ENCODE assay signal across 1 cellular context in genomic region chr1:6259491-6260362, GRCh38.
TF ChIP-seq lines count a peak whose summit lies in the region.

No MANE protein-coding gene starts in this region.

TF ChIP-seq in HepG2, 621 proteins besides CTCF, POLR2A, EP300 and RAD21 (continued from another document and continues in another):
- no peak for TF ChIP-seq AFF4 (CRISPR knock-in tag; IDR thresholded peaks at IDR 0.05)
- no peak for TF ChIP-seq SPEN (CRISPR knock-in tag; IDR thresholded peaks at IDR 0.05; ENCODE audit: low read depth)
- no peak for TF ChIP-seq MEIS2 (CRISPR knock-in tag; IDR thresholded peaks at IDR 0.05)
- TF ChIP-seq ZNF10 (CRISPR knock-in tag; IDR thresholded peaks at IDR 0.05; ENCODE audit: borderline replicate concordance, low read depth), result no peak
- no peak for TF ChIP-seq CHCHD3 (CRISPR knock-in tag; IDR thresholded peaks at IDR 0.05)
- TF ChIP-seq FOSL2 (CRISPR knock-in tag; IDR thresholded peaks at IDR 0.05), result 0 out of 2 replicates have a peak, but pooled peaks have one; percentile 11
- TF ChIP-seq, protein P1, sequence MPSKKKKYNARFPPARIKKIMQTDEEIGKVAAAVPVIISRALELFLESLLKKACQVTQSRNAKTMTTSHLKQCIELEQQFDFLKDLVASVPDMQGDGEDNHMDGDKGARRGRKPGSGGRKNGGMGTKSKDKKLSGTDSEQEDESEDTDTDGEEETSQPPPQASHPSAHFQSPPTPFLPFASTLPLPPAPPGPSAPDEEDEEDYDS (CRISPR knock-in tag; IDR thresholded peaks at IDR 0.05), result no peak
- no peak for TF ChIP-seq BCLAF1 (IDR thresholded peaks at IDR 0.05)
- no peak for TF ChIP-seq GPN1 (CRISPR knock-in tag; IDR thresholded peaks at IDR 0.05; ENCODE audit: borderline replicate concordance)
- no peak for TF ChIP-seq ZNF710 (CRISPR knock-in tag; IDR thresholded peaks at IDR 0.05; ENCODE audit: borderline replicate concordance)
- no peak for TF ChIP-seq ZNF543 (CRISPR knock-in tag; IDR thresholded peaks at IDR 0.05)
- no peak for TF ChIP-seq ZNF564 (CRISPR knock-in tag; IDR thresholded peaks at IDR 0.05)
- TF ChIP-seq ELF1 (CRISPR knock-in tag; IDR thresholded peaks at IDR 0.05), result no peak
- TF ChIP-seq ZNF430 (CRISPR knock-in tag; IDR thresholded peaks at IDR 0.05), result 0 out of 2 replicates have a peak, but pooled peaks have one; percentile 15
- no peak for TF ChIP-seq FIP1L1 (IDR thresholded peaks at IDR 0.05; ENCODE audit: borderline replicate concordance, insufficient read depth, low read depth, low read length)
- no peak for TF ChIP-seq SP1 (IDR thresholded peaks at IDR 0.05)
- 0 out of 2 replicates have a peak, but pooled peaks have one; percentile 21 for TF ChIP-seq SP1 (CRISPR knock-in tag; IDR thresholded peaks at IDR 0.05)
- peak; percentile 66; the same call in 1 of the 2 replicates for TF ChIP-seq GABPB1 (CRISPR knock-in tag; IDR thresholded peaks at IDR 0.05)
- TF ChIP-seq ZNF598 (CRISPR knock-in tag; IDR thresholded peaks at IDR 0.05; ENCODE audit: borderline replicate concordance), result no peak
- TF ChIP-seq ZNF101 (CRISPR knock-in tag; IDR thresholded peaks at IDR 0.05; ENCODE audit: borderline replicate concordance, low read depth), result no peak
- peak; percentile 60 for TF ChIP-seq HNRNPK (IDR thresholded peaks at IDR 0.05; ENCODE audit: low read depth, low read length, poor library complexity, severe bottlenecking)
- no peak for TF ChIP-seq HNRNPUL1 (IDR thresholded peaks at IDR 0.05; ENCODE audit: low read depth, low read length)
- no peak for TF ChIP-seq RCOR2 (CRISPR knock-in tag; IDR thresholded peaks at IDR 0.05)
- TF ChIP-seq SALL1 (CRISPR knock-in tag; IDR thresholded peaks at IDR 0.05), result peak; percentile 33; the same call in 1 of the 2 replicates
- no peak for TF ChIP-seq ZNF205 (CRISPR knock-in tag; IDR thresholded peaks at IDR 0.05)
- TF ChIP-seq, protein P2, sequence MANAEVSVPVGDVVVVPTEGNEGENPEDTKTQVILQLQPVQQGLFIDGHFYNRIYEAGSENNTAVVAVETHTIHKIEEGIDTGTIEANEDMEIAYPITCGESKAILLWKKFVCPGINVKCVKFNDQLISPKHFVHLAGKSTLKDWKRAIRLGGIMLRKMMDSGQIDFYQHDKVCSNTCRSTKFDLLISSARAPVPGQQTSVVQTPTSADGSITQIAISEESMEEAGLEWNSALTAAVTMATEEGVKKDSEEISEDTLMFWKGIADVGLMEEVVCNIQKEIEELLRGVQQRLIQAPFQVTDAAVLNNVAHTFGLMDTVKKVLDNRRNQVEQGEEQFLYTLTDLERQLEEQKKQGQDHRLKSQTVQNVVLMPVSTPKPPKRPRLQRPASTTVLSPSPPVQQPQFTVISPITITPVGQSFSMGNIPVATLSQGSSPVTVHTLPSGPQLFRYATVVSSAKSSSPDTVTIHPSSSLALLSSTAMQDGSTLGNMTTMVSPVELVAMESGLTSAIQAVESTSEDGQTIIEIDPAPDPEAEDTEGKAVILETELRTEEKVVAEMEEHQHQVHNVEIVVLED (CRISPR knock-in tag; IDR thresholded peaks at IDR 0.05; ENCODE audit: borderline replicate concordance), result no peak
- TF ChIP-seq, protein P3, sequence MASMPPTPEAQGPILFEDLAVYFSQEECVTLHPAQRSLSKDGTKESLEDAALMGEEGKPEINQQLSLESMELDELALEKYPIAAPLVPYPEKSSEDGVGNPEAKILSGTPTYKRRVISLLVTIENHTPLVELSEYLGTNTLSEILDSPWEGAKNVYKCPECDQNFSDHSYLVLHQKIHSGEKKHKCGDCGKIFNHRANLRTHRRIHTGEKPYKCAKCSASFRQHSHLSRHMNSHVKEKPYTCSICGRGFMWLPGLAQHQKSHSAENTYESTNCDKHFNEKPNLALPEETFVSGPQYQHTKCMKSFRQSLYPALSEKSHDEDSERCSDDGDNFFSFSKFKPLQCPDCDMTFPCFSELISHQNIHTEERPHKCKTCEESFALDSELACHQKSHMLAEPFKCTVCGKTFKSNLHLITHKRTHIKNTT (CRISPR knock-in tag; IDR thresholded peaks at IDR 0.05), result no peak
- TF ChIP-seq ZNF703 (CRISPR knock-in tag; IDR thresholded peaks at IDR 0.05; ENCODE audit: borderline replicate concordance), result no peak
- no peak for TF ChIP-seq HCFC1 (IDR thresholded peaks at IDR 0.05; ENCODE audit: low read depth, low read length)
- no peak for TF ChIP-seq HNRNPL (IDR thresholded peaks at IDR 0.05; ENCODE audit: low read depth, low read length)
- no peak for TF ChIP-seq ZNF362 (CRISPR knock-in tag; IDR thresholded peaks at IDR 0.05; ENCODE audit: borderline replicate concordance)
- no peak for TF ChIP-seq ELK4 (CRISPR knock-in tag; IDR thresholded peaks at IDR 0.05; ENCODE audit: borderline replicate concordance)
- TF ChIP-seq ELF4 (CRISPR knock-in tag; IDR thresholded peaks at IDR 0.05; ENCODE audit: borderline replicate concordance), result no peak
- no peak for TF ChIP-seq ZNF569 (CRISPR knock-in tag; IDR thresholded peaks at IDR 0.05; ENCODE audit: borderline replicate concordance)
- TF ChIP-seq ZNF20 (CRISPR knock-in tag; IDR thresholded peaks at IDR 0.05), result no peak
- no peak for TF ChIP-seq DPF2 (CRISPR knock-in tag; IDR thresholded peaks at IDR 0.05; ENCODE audit: borderline replicate concordance, low read depth)
- TF ChIP-seq FOSL1 (CRISPR knock-in tag; IDR thresholded peaks at IDR 0.05; ENCODE audit: borderline replicate concordance), result no peak
- TF ChIP-seq, protein P4, sequence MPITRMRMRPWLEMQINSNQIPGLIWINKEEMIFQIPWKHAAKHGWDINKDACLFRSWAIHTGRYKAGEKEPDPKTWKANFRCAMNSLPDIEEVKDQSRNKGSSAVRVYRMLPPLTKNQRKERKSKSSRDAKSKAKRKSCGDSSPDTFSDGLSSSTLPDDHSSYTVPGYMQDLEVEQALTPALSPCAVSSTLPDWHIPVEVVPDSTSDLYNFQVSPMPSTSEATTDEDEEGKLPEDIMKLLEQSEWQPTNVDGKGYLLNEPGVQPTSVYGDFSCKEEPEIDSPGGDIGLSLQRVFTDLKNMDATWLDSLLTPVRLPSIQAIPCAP (CRISPR knock-in tag; IDR thresholded peaks at IDR 0.05; ENCODE audit: low read depth), result no peak
- no peak for TF ChIP-seq NPAS2 (CRISPR knock-in tag; IDR thresholded peaks at IDR 0.05; ENCODE audit: borderline replicate concordance)
- no peak for TF ChIP-seq ZNF839 (CRISPR knock-in tag; IDR thresholded peaks at IDR 0.05; ENCODE audit: borderline replicate concordance)
- TF ChIP-seq SRF (IDR thresholded peaks at IDR 0.05; ENCODE audit: low read depth, low read length), result no peak
- TF ChIP-seq ZNF512B (CRISPR knock-in tag; IDR thresholded peaks at IDR 0.05; ENCODE audit: borderline replicate concordance), result no peak
- TF ChIP-seq HNRNPLL (IDR thresholded peaks at IDR 0.05; ENCODE audit: low read depth, low read length, poor library complexity, severe bottlenecking), result no peak
